4 cellular contexts compared by ENCODE assay signal in the genomic region with DNA sequence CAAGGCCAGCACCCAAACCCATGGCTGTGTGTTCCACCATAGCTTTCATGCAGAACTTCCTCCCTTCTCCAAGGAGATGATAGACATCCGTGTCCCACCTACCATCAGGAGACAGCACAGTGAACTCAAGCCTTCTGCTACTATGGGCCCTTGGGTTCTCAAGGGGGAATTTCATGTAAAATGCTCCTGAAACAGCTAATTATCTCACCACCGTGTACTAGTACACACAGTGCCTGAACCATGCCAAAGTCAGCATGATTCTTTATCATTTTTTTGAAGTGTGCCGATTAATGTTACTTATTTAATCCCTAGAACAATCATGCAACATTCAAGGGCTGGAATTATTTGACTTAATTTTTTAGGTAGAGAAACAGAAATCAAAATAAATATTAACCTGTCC. TPM values are rescaled to one million over a fixed set of nuclear protein-coding genes. Genes with fewer than 3 reads are reported as not detected.
"Had no signal": no experiment of that assay in that cellular context is flagged by ENCODE, and none has a peak within 500 bp of the region (broad histone marks: within the 10 kb centered on the region; RNA-seq: fewer than 3 reads in every experiment).

No MANE protein-coding gene starts in this region.

RNA-seq across cellular contexts. Expression of gene FCGR1A, which starts 53.9 kb away (rescaled TPM):
- total RNA-seq: HepG2, HT-29, HT1080, IMR-90 had no signal
- polyA plus RNA-seq: HepG2, IMR-90 had no signal
